Comparison of ENCODE assay signal across 8 cellular contexts in genomic region chr19:38769635-38770211, GRCh38. TPM values are rescaled to one million over a fixed set of nuclear protein-coding genes. Genes with fewer than 3 reads are reported as not detected.
DNase-seq lines count a peak whose midpoint lies in the region; ATAC-seq and TF ChIP-seq lines count a peak whose summit lies in the region.

No MANE protein-coding gene starts in this region.

- H3K36me3 Mint-ChIP-seq in CD4-positive, CD25-positive, alpha-beta regulatory T cell = no peaks in the 10 kb centered on the region
- no peaks in the 10 kb centered on the region for H3K36me3 Mint-ChIP-seq in glutamatergic neuron (ENCODE audit: unreplicated experiment)

- no peak overlapping the region for H3K9ac ChIP-seq in parathyroid adenoma

- H3K9me3 Mint-ChIP-seq in CD4-positive, CD25-positive, alpha-beta regulatory T cell = no peaks in the 10 kb centered on the region
- H3K9me3 Mint-ChIP-seq in glutamatergic neuron (ENCODE audit: unreplicated experiment) = peaks cover 4% of the 10 kb centered on the region

- H3K27ac ChIP-seq in CD4-positive, CD25-positive, alpha-beta regulatory T cell (ENCODE audit: insufficient read depth, low read length, poor library complexity, severe bottlenecking) = peak overlapping the region; percentile 75
- H3K27ac ChIP-seq in RWPE1 = no peak overlapping the region; the same call in 1 of the 2 replicates
- no peak overlapping the region for H3K27ac ChIP-seq in parathyroid adenoma
- H3K27ac ChIP-seq in testis = peak overlapping the region in 1 of 2 donors; percentile 70

- peak overlapping the region; percentile 30 for H3K4me2 ChIP-seq in parathyroid adenoma (ENCODE audit: low read length)

- peak; percentile 86 to 89 for ATAC-seq in CD4-positive, CD25-positive, alpha-beta regulatory T cell (ENCODE audit: low read depth in 2 of 2)
- peak; percentile 69 for ATAC-seq in GM21576 (IDR thresholded peaks at IDR 0.05; ENCODE audit: unreplicated experiment)

- peaks cover 0 to 9% (median 3%) of the 10 kb centered on the region in 4 donors for H3K4me1 Mint-ChIP-seq in CD4-positive, CD25-positive, alpha-beta regulatory T cell
- H3K4me1 Mint-ChIP-seq in glutamatergic neuron (ENCODE audit: low read depth, unreplicated experiment) = no peaks in the 10 kb centered on the region

- no peaks in the 10 kb centered on the region for H3K27me3 ChIP-seq in CD4-positive, CD25-positive, alpha-beta regulatory T cell (ENCODE audit: control insufficient read depth, insufficient read depth, low read length)
- no peaks in the 10 kb centered on the region for H3K27me3 ChIP-seq in parathyroid adenoma (ENCODE audit: control insufficient read depth, insufficient read depth, low read length)
- no peaks in the 10 kb centered on the region for H3K27me3 ChIP-seq in testis

- CTCF ChIA-PET in RWPE1 (lab: Yijun Ruan, JAX) = interaction anchor here (0.6 to 1.4 kb wide), 9 partner anchors 9 to 441 kb away, joined by 3 to 6 read pairs (median 4); partner anchors contain the start of gene ECH1

- H2AFZ ChIP-seq in parathyroid adenoma = peak overlapping the region; percentile 8

- 7 to 42% methylated on average over 7 to 36 of the region's 42 CpGs for WGBS in testis, 2 donors

- intact Hi-C loops in testis (cut with DNase I; ENCODE audit: low total_unique reads) = no loop called here

- H3K27ac Mint-ChIP-seq in CD4-positive, CD25-positive, alpha-beta regulatory T cell = peak overlapping the region; percentile 89 to 93 (median 90)
- peak overlapping the region; percentile 43 for H3K27ac Mint-ChIP-seq in glutamatergic neuron (ENCODE audit: unreplicated experiment)

- H3K4me1 ChIP-seq in CD4-positive, CD25-positive, alpha-beta regulatory T cell (ENCODE audit: control insufficient read depth, insufficient read depth, low read length, poor library complexity, severe bottlenecking) = peaks cover 10% of the 10 kb centered on the region
- no peaks in the 10 kb centered on the region for H3K4me1 ChIP-seq in parathyroid adenoma
- peaks cover 6% of the 10 kb centered on the region for H3K4me1 ChIP-seq in testis

- no peaks in the 10 kb centered on the region for H3K27me3 Mint-ChIP-seq in CD4-positive, CD25-positive, alpha-beta regulatory T cell
- H3K27me3 Mint-ChIP-seq in glutamatergic neuron (ENCODE audit: unreplicated experiment) = peaks cover 4% of the 10 kb centered on the region

- H3K36me3 ChIP-seq in CD4-positive, CD25-positive, alpha-beta regulatory T cell (ENCODE audit: control insufficient read depth, insufficient read depth, low read length) = no peaks in the 10 kb centered on the region
- no peaks in the 10 kb centered on the region for H3K36me3 ChIP-seq in parathyroid adenoma (ENCODE audit: control insufficient read depth, insufficient read depth, low read length)
- no peaks in the 10 kb centered on the region for H3K36me3 ChIP-seq in testis (ENCODE audit: low read depth, missing control alignments)

- peak; percentile 80 to 94 (median 89) for DNase-seq in CD4-positive, CD25-positive, alpha-beta regulatory T cell
- peak; percentile 44 for DNase-seq in RWPE1 (ENCODE audit: low spot score)
- DNase-seq in activated naive CD4-positive, alpha-beta T cell treated with anti-CD3 and anti-CD28 coated beads, Interleukin-2, amount 50 U/mL, for 16 hours = peak; percentile 87
- DNase-seq in glutamatergic neuron = peak; percentile 88
- DNase-seq in testis = peak; percentile 92
- no peak for DNase-seq in dedifferentiated amniotic fluid mesenchymal stem cell (ENCODE audit: extremely low spot score)

- POLR2A ChIA-PET in RWPE1 (lab: Yijun Ruan, JAX; ENCODE audit: low non-redundant PET) = no interaction called here

- no peak overlapping the region for H3K4me3 ChIP-seq in CD4-positive, CD25-positive, alpha-beta regulatory T cell (ENCODE audit: low read depth, low read length)
- H3K4me3 ChIP-seq in parathyroid adenoma (ENCODE audit: low read depth, low read length) = no peak overlapping the region
- H3K4me3 ChIP-seq in testis = peak overlapping the region; percentile 16 to 54

- H3K4me3 Mint-ChIP-seq in CD4-positive, CD25-positive, alpha-beta regulatory T cell = peak overlapping the region; percentile 5 to 77 (median 59)
- H3K4me3 Mint-ChIP-seq in glutamatergic neuron (ENCODE audit: unreplicated experiment) = peak overlapping the region; percentile 71

- no peak for TF ChIP-seq POLR2A in testis (IDR thresholded peaks at IDR 0.05)

- no peaks in the 10 kb centered on the region for H3K79me2 ChIP-seq in parathyroid adenoma

- H3K9me3 ChIP-seq in CD4-positive, CD25-positive, alpha-beta regulatory T cell (ENCODE audit: control insufficient read depth in 2 of 2, low read length in 2 of 2) = no peaks in the 10 kb centered on the region
- H3K9me3 ChIP-seq in parathyroid adenoma (ENCODE audit: control insufficient read depth, low read length) (no peaks in the 10 kb centered on the region), testis (no peaks in the 10 kb centered on the region)

- peak; percentile 77 for TF ChIP-seq CTCF in RWPE1 (conservative IDR thresholded peaks at IDR 0.05; ENCODE audit: low read depth)
- peak; percentile 96 for TF ChIP-seq CTCF in glutamatergic neuron (IDR thresholded peaks at IDR 0.05; ENCODE audit: partially characterized antibody, unreplicated experiment)
- TF ChIP-seq CTCF in parathyroid adenoma (IDR thresholded peaks at IDR 0.05) = peak; percentile 22
- TF ChIP-seq CTCF in testis (IDR thresholded peaks at IDR 0.05) = peak; percentile 88 to 93 (median 92)

RNA-seq across cellular contexts. Expression of gene LGALS7, which starts 3.6 kb away (rescaled TPM):
- not detected for total RNA-seq in CD4-positive, CD25-positive, alpha-beta regulatory T cell
- not detected for polyA plus RNA-seq in CD4-positive, CD25-positive, alpha-beta regulatory T cell
- total RNA-seq in glutamatergic neuron (ENCODE audit: unreplicated experiment) = not detected
- not detected for total RNA-seq in testis
- polyA plus RNA-seq in testis (ENCODE audit: insufficient read depth, low read depth, low replicate concordance) = 4.4 TPM

RNA-seq across cellular contexts. Expression of gene LGALS7B, which starts 19.3 kb away (rescaled TPM):
- not detected for total RNA-seq in CD4-positive, CD25-positive, alpha-beta regulatory T cell
- not detected for polyA plus RNA-seq in CD4-positive, CD25-positive, alpha-beta regulatory T cell
- not detected for total RNA-seq in glutamatergic neuron (ENCODE audit: unreplicated experiment)
- 1 to 10 TPM; 2.3 to 8.1 TPM for total RNA-seq in testis
- not detected for polyA plus RNA-seq in testis (ENCODE audit: insufficient read depth, low read depth, low replicate concordance)

RNA-seq across cellular contexts. Expression of gene CAPN12, which starts 25.4 kb away (rescaled TPM):
- total RNA-seq in CD4-positive, CD25-positive, alpha-beta regulatory T cell = 6.1 TPM
- polyA plus RNA-seq in CD4-positive, CD25-positive, alpha-beta regulatory T cell = 1 to 10 TPM; 1.0 to 2.6 (median 1.9) TPM
- total RNA-seq in glutamatergic neuron (ENCODE audit: unreplicated experiment) = 4.8 TPM
- total RNA-seq in testis = 1 to 10 TPM; 4.6 to 5.5 TPM
- polyA plus RNA-seq in testis (ENCODE audit: insufficient read depth, low read depth, low replicate concordance) = 3.6 TPM

RNA-seq across cellular contexts. Expression of gene LGALS4, which starts 43.0 kb away (rescaled TPM):
- total RNA-seq in CD4-positive, CD25-positive, alpha-beta regulatory T cell = 2.1 TPM
- polyA plus RNA-seq in CD4-positive, CD25-positive, alpha-beta regulatory T cell = under 1 TPM in 1 of 4 donors, not detected in 3; 0.10 TPM
- total RNA-seq in glutamatergic neuron (ENCODE audit: unreplicated experiment) (not detected), testis (1 to 10 TPM; 1.6 to 1.9 TPM)
- 1.6 TPM for polyA plus RNA-seq in testis (ENCODE audit: insufficient read depth, low read depth, low replicate concordance)

Comparison
In these comparisons a context has a peak if more than half of its experiments do, and no peak if none do; other contexts are left out.
1. H3K4me3 ChIP-seq: peak in testis (2 of 2); none in CD4-positive, CD25-positive, alpha-beta regulatory T cell (single experiment) and parathyroid adenoma (single experiment).
2. CTCF ChIP-seq: peak in every context shown above with its lines; median percentile 96 in glutamatergic neuron; 92 in testis; 77 in RWPE1; 22 in parathyroid adenoma.